Comparison of ENCODE assay signal across 8 cellular contexts in genomic region chr15:42273099-42273899, GRCh38. TPM values are rescaled to one million over a fixed set of nuclear protein-coding genes. Genes with fewer than 3 reads are reported as not detected.
DNase-seq lines count a peak whose midpoint lies in the region; ATAC-seq and TF ChIP-seq lines count a peak whose summit lies in the region.

Gene GANC, plus strand, starts transcription at chr15:42273201. Its CDS starts 1,281 bp downstream, at chr15:42274482.
Gene TMEM87A, minus strand, starts transcription at chr15:42273433. Its CDS starts 35 bp downstream, at chr15:42273398.

- H3K27me3 ChIP-seq in kidney epithelial cell (ENCODE audit: control insufficient read depth, insufficient read depth, low read length), result no peaks in the 10 kb centered on the region

- H3K4me1 Mint-ChIP-seq in activated CD4-positive, alpha-beta T cell treated with anti-CD3 and anti-CD28 coated beads for 36 hours, result peaks cover 43% of the 10 kb centered on the region

- no peaks in the 10 kb centered on the region for H3K9me3 Mint-ChIP-seq in activated CD4-positive, alpha-beta T cell treated with anti-CD3 and anti-CD28 coated beads for 36 hours (ENCODE audit: low read depth)

- ATAC-seq in HG03442 (IDR thresholded peaks at IDR 0.05; ENCODE audit: unreplicated experiment), result peak; percentile 90
- ATAC-seq in activated CD4-positive, alpha-beta T cell treated with anti-CD3 and anti-CD28 coated beads for 36 hours, result peak; percentile 96

- no peaks in the 10 kb centered on the region for H3K36me3 ChIP-seq in kidney epithelial cell (ENCODE audit: control insufficient read depth, insufficient read depth, low read length)

- POLR2A ChIA-PET in activated CD4-positive, alpha-beta T cell treated with anti-CD3 and anti-CD28 coated beads for 36 hours (lab: Charles Lee), result interaction anchor here (0.7 to 1.2 kb wide), 6 partner anchors 8 to 301 kb away, joined by 3 to 6 read pairs (median 3); partner anchors contain the start of gene EHD4

- H3K4me3 Mint-ChIP-seq in activated CD4-positive, alpha-beta T cell treated with anti-CD3 and anti-CD28 coated beads for 36 hours, result peak within 1 kb of the TSS; percentile 81

- H3K4me3 ChIP-seq in choroid plexus epithelial cell (ENCODE audit: low read depth, low read length) (peak within 1 kb of the TSS; percentile 97), kidney epithelial cell (ENCODE audit: low read depth, low read length) (peak within 1 kb of the TSS; percentile 53)

- peak; percentile 98 for DNase-seq in Ammon's horn (ENCODE audit: low spot score)
- peak; percentile 79 for DNase-seq in GM19238 (ENCODE audit: insufficient read length, low spot score)
- DNase-seq in NCI-H524 (lab: John Stamatoyannopoulos, UW), result peak; percentile 99
- peak; percentile 98 for DNase-seq in activated CD4-positive, alpha-beta T cell treated with anti-CD3 and anti-CD28 coated beads for 36 hours
- peak; percentile 99 for DNase-seq in choroid plexus epithelial cell (ENCODE audit: low read depth)
- peak; percentile 93 for DNase-seq in kidney epithelial cell (ENCODE audit: low read depth)
- DNase-seq in stimulated activated CD4-positive, alpha-beta T cell treated with anti-CD3 and anti-CD28 coated beads, Interleukin-15, amount 100 ng/mL, for 48 hours (ENCODE audit: low read depth in 2 of 2), result peak; percentile 91 to 95

- intact Hi-C loops in activated CD4-positive, alpha-beta T cell treated with anti-CD3 and anti-CD28 coated beads for 36 hours (cut with DNase I, micrococcal nuclease), result loop anchor here (1.0 to 10.0 kb wide), 23 partner anchors 64 to 1321 kb away; partner anchors contain the start of genes STARD9 (in 2 of the 2), TTBK2 (in 2 of the 2), VPS39 (in 2 of the 2) and CCNDBP1 (in 1 of the 2)

- H3K36me3 Mint-ChIP-seq in activated CD4-positive, alpha-beta T cell treated with anti-CD3 and anti-CD28 coated beads for 36 hours (ENCODE audit: low read depth), result peaks cover 11% of the 10 kb centered on the region

- CTCF ChIA-PET in activated CD4-positive, alpha-beta T cell treated with anti-CD3 and anti-CD28 coated beads for 36 hours (lab: Charles Lee), result interaction anchor here (1.0 kb wide), 1 partner anchor 211 kb away, joined by 3 read pairs; no protein-coding TSS in a partner anchor

- H3K27me3 Mint-ChIP-seq in activated CD4-positive, alpha-beta T cell treated with anti-CD3 and anti-CD28 coated beads for 36 hours, result no peaks in the 10 kb centered on the region

- peak within 1 kb of the TSS; percentile 98 for H3K27ac Mint-ChIP-seq in activated CD4-positive, alpha-beta T cell treated with anti-CD3 and anti-CD28 coated beads for 36 hours

- TF ChIP-seq CTCF in choroid plexus epithelial cell (conservative IDR thresholded peaks at IDR 0.05; ENCODE audit: low read depth, low read length) (no peak), kidney epithelial cell (IDR thresholded peaks at IDR 0.05; ENCODE audit: insufficient read depth, low read length, poor library complexity, severe bottlenecking) (no peak)

RNA-seq across cellular contexts. Expression of gene GANC, which starts in this region (rescaled TPM):
- 10 to 100 TPM; 24.5 to 24.8 TPM for total RNA-seq in activated CD4-positive, alpha-beta T cell treated with anti-CD3 and anti-CD28 coated beads for 36 hours
- 14.2 and 16.6 TPM in 2 replicates for total RNA-seq in kidney epithelial cell

RNA-seq across cellular contexts. Expression of gene TMEM87A, which starts in this region (rescaled TPM):
- 10 to 100 TPM; 20.5 to 29.0 TPM for total RNA-seq in activated CD4-positive, alpha-beta T cell treated with anti-CD3 and anti-CD28 coated beads for 36 hours
- 53.6 and 59.8 TPM in 2 replicates for total RNA-seq in kidney epithelial cell

Comparison
In these comparisons a context has a peak if more than half of its experiments do, and no peak if none do; other contexts are left out.
1. Peak in every context shown above with its lines: DNase-seq, ATAC-seq and H3K4me3 ChIP-seq.